17 cellular contexts compared by ENCODE assay signal in genomic region chrX:154036513-154036912, GRCh38. TPM values are rescaled to one million over a fixed set of nuclear protein-coding genes. Genes with fewer than 3 reads are reported as not detected.
DNase-seq lines count a peak whose midpoint lies in the region; ATAC-seq and TF ChIP-seq lines count a peak whose summit lies in the region.
"Had no signal": no experiment of that assay in that cellular context is flagged by ENCODE, and none has a peak within 500 bp of the region (broad histone marks: within the 10 kb centered on the region; RNA-seq: fewer than 3 reads in every experiment).

No MANE protein-coding gene starts in this region.

- no peak for ATAC-seq in stimulated activated naive CD8-positive, alpha-beta T cell treated with anti-CD3 and anti-CD28 coated beads, Interleukin-15, Interleukin-2, amounts not matched to agents 100 U/mL and 50 U/mL, for 24 hours
- ATAC-seq in central memory CD8-positive, alpha-beta T cell (replicated peaks; ENCODE audit: extremely low read depth, poor library complexity, severe bottlenecking), result peak; percentile 92
- ATAC-seq in stimulated activated naive CD8-positive, alpha-beta T cell treated with anti-CD3 and anti-CD28 coated beads, Interleukin-15, amount 100 ng/mL, for 72 hours, result peak; percentile 77
- ATAC-seq in GM18867 (IDR thresholded peaks at IDR 0.05; ENCODE audit: unreplicated experiment), result no peak
- ATAC-seq: left lung, mucosa of descending colon had no signal

- H3K79me2 ChIP-seq in OCI-LY3 (ENCODE audit: low read length), result peaks cover 17% of the 10 kb centered on the region

- H3K4me1 ChIP-seq in OCI-LY3 (ENCODE audit: low read length) (peaks cover 7% of the 10 kb centered on the region), suprapubic skin (peaks cover 14% of the 10 kb centered on the region)
- H3K4me1 ChIP-seq: Peyer's patch had no signal

- 0 out of 2 replicates have a peak overlapping the region, but pooled peaks have one; percentile 5 for H3K4me3 ChIP-seq in OCI-LY3 (ENCODE audit: low read length)
- H3K4me3 ChIP-seq in suprapubic skin, result no peak overlapping the region
- H3K4me3 ChIP-seq: ascending aorta, left lung, mucosa of descending colon, ovary, Peyer's patch, transverse colon had no signal

- TF ChIP-seq CTCF in OCI-LY3 (IDR thresholded peaks at IDR 0.05; ENCODE audit: low read depth, low read length) (no peak), suprapubic skin (IDR thresholded peaks at IDR 0.05) (no peak)

- H3K9ac ChIP-seq in OCI-LY3 (ENCODE audit: low read length), result no peak overlapping the region
- H3K9ac ChIP-seq: SK-N-SH had no signal

- H3K27ac ChIP-seq in OCI-LY3 (ENCODE audit: low read length), result no peak overlapping the region
- H3K27ac ChIP-seq in suprapubic skin, result no peak overlapping the region
- H3K27ac ChIP-seq: ascending aorta, left lung, ovary, Peyer's patch, transverse colon had no signal

- no peak for DNase-seq in stimulated activated naive CD8-positive, alpha-beta T cell treated with anti-CD3 and anti-CD28 coated beads, Interleukin-15, Interleukin-2, amounts not matched to agents 100 U/mL and 50 U/mL, for 24 hours
- peak in 1 of 2 donors; percentile 14 for DNase-seq in central memory CD8-positive, alpha-beta T cell (ENCODE audit: low spot score in 2 of 2)
- peak in 1 of 2 donors; percentile 24 for DNase-seq in stimulated activated naive CD8-positive, alpha-beta T cell treated with anti-CD3 and anti-CD28 coated beads, Interleukin-15, amount 100 ng/mL, for 72 hours
- DNase-seq in suprapubic skin (ENCODE audit: low spot score in 2 of 2), result no peak
- DNase-seq in T1000 (lab: John Stamatoyannopoulos, UW), result no peak
- DNase-seq: DMS153, left lung, mucosa of descending colon, NCI-H1092 treated with DMSO at 0.1 percent for 48 hours, ovary, Peyer's patch, SK-N-SH, transverse colon had no signal

- H3K9me3 Mint-ChIP-seq in stimulated activated naive CD8-positive, alpha-beta T cell treated with anti-CD3 and anti-CD28 coated beads, Interleukin-15, Interleukin-2, amounts not matched to agents 100 ng/mL and 50 ng/mL, for 24 hours, result no peaks in the 10 kb centered on the region
- no peaks in the 10 kb centered on the region for H3K9me3 Mint-ChIP-seq in central memory CD8-positive, alpha-beta T cell
- no peaks in the 10 kb centered on the region for H3K9me3 Mint-ChIP-seq in stimulated activated naive CD8-positive, alpha-beta T cell treated with anti-CD3 and anti-CD28 coated beads, Interleukin-15, amount 100 ng/mL, for 72 hours

- 82% methylated on average over 8 of the region's 8 CpGs for WGBS in suprapubic skin

- TF ChIP-seq EP300 in suprapubic skin (IDR thresholded peaks at IDR 0.05), result no peak

- no peaks in the 10 kb centered on the region for H3K27me3 Mint-ChIP-seq in stimulated activated naive CD8-positive, alpha-beta T cell treated with anti-CD3 and anti-CD28 coated beads, Interleukin-15, Interleukin-2, amounts not matched to agents 100 ng/mL and 50 ng/mL, for 24 hours
- no peaks in the 10 kb centered on the region for H3K27me3 Mint-ChIP-seq in central memory CD8-positive, alpha-beta T cell
- no peaks in the 10 kb centered on the region for H3K27me3 Mint-ChIP-seq in stimulated activated naive CD8-positive, alpha-beta T cell treated with anti-CD3 and anti-CD28 coated beads, Interleukin-15, amount 100 ng/mL, for 72 hours

- H3K27ac Mint-ChIP-seq in stimulated activated naive CD8-positive, alpha-beta T cell treated with anti-CD3 and anti-CD28 coated beads, Interleukin-15, Interleukin-2, amounts not matched to agents 100 ng/mL and 50 ng/mL, for 24 hours, result peak overlapping the region; percentile 23
- peak overlapping the region; percentile 95 for H3K27ac Mint-ChIP-seq in central memory CD8-positive, alpha-beta T cell (ENCODE audit: low read depth)
- peak overlapping the region in 1 of 2 donors; percentile 71 for H3K27ac Mint-ChIP-seq in stimulated activated naive CD8-positive, alpha-beta T cell treated with anti-CD3 and anti-CD28 coated beads, Interleukin-15, amount 100 ng/mL, for 72 hours

- H3K27me3 ChIP-seq in OCI-LY3 (ENCODE audit: low read depth, low read length), result no peaks in the 10 kb centered on the region
- H3K27me3 ChIP-seq in suprapubic skin, result no peaks in the 10 kb centered on the region
- H3K27me3 ChIP-seq: ascending aorta, left lung, ovary, Peyer's patch, transverse colon had no signal

- peaks cover 19% of the 10 kb centered on the region for H3K36me3 Mint-ChIP-seq in stimulated activated naive CD8-positive, alpha-beta T cell treated with anti-CD3 and anti-CD28 coated beads, Interleukin-15, Interleukin-2, amounts not matched to agents 100 ng/mL and 50 ng/mL, for 24 hours (ENCODE audit: low read depth)
- peaks cover 46% of the 10 kb centered on the region for H3K36me3 Mint-ChIP-seq in central memory CD8-positive, alpha-beta T cell (ENCODE audit: insufficient read depth)

- no peak overlapping the region for H2AFZ ChIP-seq in OCI-LY3 (ENCODE audit: low read depth, low read length)

- peaks cover 7% of the 10 kb centered on the region for H3K36me3 ChIP-seq in OCI-LY3 (replicated peaks; ENCODE audit: low read depth, low read length)
- peaks cover 9% of the 10 kb centered on the region for H3K36me3 ChIP-seq in suprapubic skin
- H3K36me3 ChIP-seq: ovary, transverse colon had no signal

- peak overlapping the region; percentile 47 for H3K4me2 ChIP-seq in OCI-LY3 (ENCODE audit: low read length)
- H3K4me2 ChIP-seq: SK-N-SH had no signal

- no peak overlapping the region for H3K4me3 Mint-ChIP-seq in stimulated activated naive CD8-positive, alpha-beta T cell treated with anti-CD3 and anti-CD28 coated beads, Interleukin-15, Interleukin-2, amounts not matched to agents 100 ng/mL and 50 ng/mL, for 24 hours
- peak overlapping the region; percentile 27 for H3K4me3 Mint-ChIP-seq in central memory CD8-positive, alpha-beta T cell
- peak overlapping the region in 1 of 2 donors; percentile 31 for H3K4me3 Mint-ChIP-seq in stimulated activated naive CD8-positive, alpha-beta T cell treated with anti-CD3 and anti-CD28 coated beads, Interleukin-15, amount 100 ng/mL, for 72 hours

- H3K9me3 ChIP-seq in OCI-LY3 (ENCODE audit: insufficient read depth, low read length) (no peaks in the 10 kb centered on the region), suprapubic skin (no peaks in the 10 kb centered on the region)
- H3K9me3 ChIP-seq: ascending aorta, left lung, mucosa of descending colon, ovary, Peyer's patch, SK-N-SH, transverse colon had no signal

- no peak for TF ChIP-seq POLR2A in suprapubic skin (IDR thresholded peaks at IDR 0.05)

- H3K4me1 Mint-ChIP-seq in stimulated activated naive CD8-positive, alpha-beta T cell treated with anti-CD3 and anti-CD28 coated beads, Interleukin-15, Interleukin-2, amounts not matched to agents 100 ng/mL and 50 ng/mL, for 24 hours (ENCODE audit: low read depth), result peaks cover 28% of the 10 kb centered on the region
- peaks cover 35% of the 10 kb centered on the region for H3K4me1 Mint-ChIP-seq in central memory CD8-positive, alpha-beta T cell
- H3K4me1 Mint-ChIP-seq in stimulated activated naive CD8-positive, alpha-beta T cell treated with anti-CD3 and anti-CD28 coated beads, Interleukin-15, amount 100 ng/mL, for 72 hours, result peaks cover 35% of the 10 kb centered on the region

- H4K20me1 ChIP-seq in OCI-LY3 (ENCODE audit: insufficient read depth, low read length), result peaks cover 21% of the 10 kb centered on the region

RNA-seq across cellular contexts. Expression of gene IRAK1, which starts 16.8 kb away (rescaled TPM):
- total RNA-seq in suprapubic skin, result 10 to 100 TPM; 51.3 to 61.5 (median 58.3) TPM

Comparison
In these comparisons a context has a peak if more than half of its experiments do, and no peak if none do; other contexts are left out.
1. ATAC-seq: peak in central memory CD8-positive, alpha-beta T cell (single experiment) and stimulated activated naive CD8-positive, alpha-beta T cell treated with anti-CD3 and anti-CD28 coated beads, Interleukin-15, amount 100 ng/mL, for 72 hours (single experiment); none in stimulated activated naive CD8-positive, alpha-beta T cell treated with anti-CD3 and anti-CD28 coated beads, Interleukin-15, Interleukin-2, amounts not matched to agents 100 U/mL and 50 U/mL, for 24 hours (single experiment) and GM18867 (single experiment).